ENCODE assay signal across 22 cellular contexts in the genomic region with DNA sequence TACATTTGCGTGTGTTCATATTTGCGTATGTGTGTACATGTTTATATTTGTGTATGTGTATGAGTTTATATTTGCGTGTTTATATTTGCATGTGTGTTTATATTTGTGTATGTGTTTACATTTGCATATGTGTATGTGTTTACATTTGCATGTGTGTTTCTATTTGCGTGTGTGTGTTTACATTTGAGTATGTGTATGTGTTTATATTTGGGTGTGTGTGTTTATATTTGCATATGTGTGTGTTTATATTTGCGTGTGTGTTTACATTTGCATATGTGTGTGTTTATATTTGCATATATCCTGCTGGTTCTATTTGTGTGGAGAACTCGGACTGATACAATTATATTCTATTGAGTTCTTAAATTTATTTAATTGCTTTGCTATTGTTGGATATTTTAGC.
DNase-seq lines count a peak whose midpoint lies in the region; FAIRE-seq and TF ChIP-seq lines count a peak whose summit lies in the region.
"Had no signal": no experiment of that assay in that cellular context is flagged by ENCODE, and none has a peak within 500 bp of the region (broad histone marks: within the 10 kb centered on the region; RNA-seq: fewer than 3 reads in every experiment).

No MANE protein-coding gene starts in this region.

- intact Hi-C loops in posterior cingulate gyrus (cut with DNase I), result no loop called here

- no peak for DNase-seq in D721Med (ENCODE audit: insufficient read length, low spot score)
- no peak for DNase-seq in GM12892 (ENCODE audit: insufficient read length)
- no peak for DNase-seq in astrocyte (ENCODE audit: low read depth)
- no peak for DNase-seq in effector memory CD4-positive, alpha-beta T cell
- no peak for DNase-seq in H4 (ENCODE audit: low spot score)
- DNase-seq in posterior cingulate gyrus, result no peak
- DNase-seq: 8988T; ACHN; AML-193; BE2C; CD4-positive, alpha-beta T cell; CD8-positive, alpha-beta memory T cell; DMS53; DMS79 treated with DMSO at 0.1 percent for 48 hours; GF-D8; GOT3; H7; HCEC 1CT had no signal

- H3K4me1 Mint-ChIP-seq in astrocyte (ENCODE audit: low read depth, unreplicated experiment), result peaks cover 29% of the 10 kb centered on the region
- H3K4me1 Mint-ChIP-seq: CD14-positive monocyte; CD8-positive, alpha-beta memory T cell had no signal

- no peak overlapping the region for H2AFZ ChIP-seq in astrocyte (ENCODE audit: low read depth, low read length)

- TF ChIP-seq POLR2A in GM12892 (IDR thresholded peaks at IDR 0.05; ENCODE audit: low read depth, low read length), result no peak

- H3K36me3 ChIP-seq in astrocyte (ENCODE audit: insufficient read depth, low read length), result no peaks in the 10 kb centered on the region
- H3K36me3 ChIP-seq in effector memory CD4-positive, alpha-beta T cell (ENCODE audit: control insufficient read depth, insufficient read depth, low read length), result no peaks in the 10 kb centered on the region
- H3K36me3 ChIP-seq: BE2C; BLaER1 treated with 17β-estradiol and CSF1 and Interleukin-3, amounts not matched to agents 10 nM and 100 nM had no signal

- H3K27ac ChIP-seq in astrocyte (ENCODE audit: low read depth, low read length), result no peak overlapping the region
- H3K27ac ChIP-seq in effector memory CD4-positive, alpha-beta T cell (ENCODE audit: insufficient read depth, low read length, poor library complexity, severe bottlenecking), result no peak overlapping the region
- H3K27ac ChIP-seq: A549; BLaER1 treated with 17β-estradiol and CSF1 and Interleukin-3, amounts not matched to agents 10 nM and 100 nM had no signal

- H3K79me2 ChIP-seq in astrocyte (ENCODE audit: insufficient read depth, low read length), result no peaks in the 10 kb centered on the region

- peaks cover 4% of the 10 kb centered on the region for H3K9me3 Mint-ChIP-seq in astrocyte (ENCODE audit: unreplicated experiment)
- H3K9me3 Mint-ChIP-seq: CD4-positive, alpha-beta T cell; CD8-positive, alpha-beta memory T cell had no signal

- no peaks in the 10 kb centered on the region for H3K36me3 Mint-ChIP-seq in astrocyte (ENCODE audit: low read depth, unreplicated experiment)
- H3K36me3 Mint-ChIP-seq: CD14-positive monocyte; CD8-positive, alpha-beta memory T cell had no signal

- H3K27me3 ChIP-seq in astrocyte (ENCODE audit: insufficient read depth, low read length), result no peaks in the 10 kb centered on the region
- no peaks in the 10 kb centered on the region for H3K27me3 ChIP-seq in effector memory CD4-positive, alpha-beta T cell (replicated peaks; ENCODE audit: control insufficient read depth, insufficient read depth, low read length, poor library complexity, severe bottlenecking)
- H3K27me3 ChIP-seq: BE2C; BLaER1 treated with 17β-estradiol and CSF1 and Interleukin-3, amounts not matched to agents 10 nM and 100 nM had no signal

- FAIRE-seq in D721Med (lab: Jason Lieb, UNC) (peak; percentile 97), GM12892 (lab: Jason Lieb, UNC) (peak; percentile 85), astrocyte (lab: Jason Lieb, UNC) (peak; percentile 9)
- FAIRE-seq: A549, GM18507 had no signal

- no peak overlapping the region for H3K4me2 ChIP-seq in astrocyte (ENCODE audit: low read length)
- H3K4me2 ChIP-seq: A549; BLaER1 treated with 17β-estradiol and CSF1 and Interleukin-3, amounts not matched to agents 10 nM and 100 nM had no signal

- H3K27ac Mint-ChIP-seq in astrocyte (ENCODE audit: unreplicated experiment), result no peak overlapping the region
- H3K27ac Mint-ChIP-seq: CD14-positive monocyte; CD4-positive, alpha-beta T cell had no signal

- no peak overlapping the region for H3K4me3 ChIP-seq in astrocyte (ENCODE audit: insufficient read depth, low read depth, low read length)
- H3K4me3 ChIP-seq in effector memory CD4-positive, alpha-beta T cell (ENCODE audit: insufficient read depth, low read depth, low read length, poor library complexity, severe bottlenecking), result no peak overlapping the region
- H3K4me3 ChIP-seq: A549; BLaER1 treated with 17β-estradiol and CSF1 and Interleukin-3, amounts not matched to agents 10 nM and 100 nM had no signal

- no peaks in the 10 kb centered on the region for H4K20me1 ChIP-seq in astrocyte (ENCODE audit: insufficient read depth, low read length)
- H4K20me1 ChIP-seq: BLaER1 treated with 17β-estradiol and CSF1 and Interleukin-3, amounts not matched to agents 10 nM and 100 nM had no signal

- no peaks in the 10 kb centered on the region for H3K9me3 ChIP-seq in astrocyte (ENCODE audit: insufficient read depth, low read depth, low read length)
- H3K9me3 ChIP-seq in effector memory CD4-positive, alpha-beta T cell (ENCODE audit: control insufficient read depth, low read length), result no peaks in the 10 kb centered on the region
- H3K9me3 ChIP-seq: A549, BE2C had no signal

- no peak overlapping the region for H3K9ac ChIP-seq in astrocyte (ENCODE audit: low read length)
- H3K9ac ChIP-seq: BLaER1 treated with 17β-estradiol and CSF1 and Interleukin-3, amounts not matched to agents 10 nM and 100 nM had no signal

- peaks cover 16% of the 10 kb centered on the region for H3K4me1 ChIP-seq in astrocyte (ENCODE audit: insufficient read depth, low read length)
- no peaks in the 10 kb centered on the region for H3K4me1 ChIP-seq in effector memory CD4-positive, alpha-beta T cell (ENCODE audit: control insufficient read depth, insufficient read depth, low read length, poor library complexity, severe bottlenecking)
- H3K4me1 ChIP-seq: A549, BE2C had no signal

- peaks cover 7% of the 10 kb centered on the region for H3K27me3 Mint-ChIP-seq in astrocyte (ENCODE audit: low read depth, unreplicated experiment)
- H3K27me3 Mint-ChIP-seq: CD4-positive, alpha-beta T cell had no signal

- no peak for TF ChIP-seq CTCF in D721Med (IDR thresholded peaks at IDR 0.05; ENCODE audit: insufficient read depth, missing control alignments)
- TF ChIP-seq CTCF in astrocyte (IDR thresholded peaks at IDR 0.05; ENCODE audit: insufficient read depth, low read depth, low read length), result no peak

- H3K4me3 Mint-ChIP-seq in astrocyte (ENCODE audit: unreplicated experiment), result no peak overlapping the region
- H3K4me3 Mint-ChIP-seq: CD14-positive monocyte; CD4-positive, alpha-beta T cell; CD8-positive, alpha-beta memory T cell had no signal
